ENCODE assay signal across 12 cellular contexts in the genomic region with DNA sequence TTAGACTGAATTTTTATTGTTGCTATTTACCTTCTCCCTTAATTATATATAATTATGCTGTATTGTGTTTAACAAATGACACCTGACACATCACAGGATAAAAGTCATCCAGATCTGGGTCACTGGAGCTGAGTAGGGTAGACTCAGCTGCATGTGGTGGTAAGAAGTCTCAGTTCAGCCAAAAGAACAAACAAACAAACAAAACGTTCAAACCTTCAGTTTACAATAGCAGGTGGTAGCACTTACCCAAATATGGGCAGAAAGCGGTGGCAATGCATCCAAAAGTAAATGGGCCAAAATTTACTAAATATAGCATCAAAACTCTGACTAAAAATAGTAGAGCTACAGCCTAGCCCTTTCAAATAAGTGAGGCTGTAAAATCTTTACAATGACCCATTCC. TPM values are rescaled to one million over a fixed set of nuclear protein-coding genes. Genes with fewer than 3 reads are reported as not detected.
DNase-seq lines count a peak whose midpoint lies in the region; ATAC-seq, FAIRE-seq and TF ChIP-seq lines count a peak whose summit lies in the region.
"Had no signal": no experiment of that assay in that cellular context is flagged by ENCODE, and none has a peak within 500 bp of the region (broad histone marks: within the 10 kb centered on the region; RNA-seq: fewer than 3 reads in every experiment).

No MANE protein-coding gene starts in this region.

- ATAC-seq in GM18909 (IDR thresholded peaks at IDR 0.05; ENCODE audit: poor library complexity, unreplicated experiment) (peak; percentile 30), GM21717 (IDR thresholded peaks at IDR 0.05; ENCODE audit: unreplicated experiment) (peak; percentile 29), HG03103 (IDR thresholded peaks at IDR 0.05; ENCODE audit: low read depth, unreplicated experiment) (peak; percentile 15), gastroesophageal sphincter (no peak)
- ATAC-seq: activated CD8-positive, alpha-beta memory T cell treated with anti-CD3 and anti-CD28 coated beads, Interleukin-2, amount 10 ng/mL, durations not matched to agents 7 days and 5 days had no signal

- H3K4me1 ChIP-seq in gastroesophageal sphincter (no peaks in the 10 kb centered on the region), small intestine (ENCODE audit: control insufficient read depth in 2 of 2, insufficient read depth in 1 of 2, low read depth in 1 of 2, low read length in 1 of 2) (no peaks in the 10 kb centered on the region)

- no peaks in the 10 kb centered on the region for H3K9me3 ChIP-seq in gastroesophageal sphincter
- H3K9me3 ChIP-seq in small intestine (ENCODE audit: control insufficient read depth, low read depth): no peaks in the 10 kb centered on the region

- no peaks in the 10 kb centered on the region for H3K27me3 ChIP-seq in gastroesophageal sphincter
- no peaks in the 10 kb centered on the region for H3K27me3 ChIP-seq in small intestine (ENCODE audit: control insufficient read depth in 2 of 2, insufficient read depth in 2 of 2, low read length in 2 of 2)

- 50 to 73% methylated on average over 2 of the region's 2 CpGs for WGBS in gastroesophageal sphincter (ENCODE audit: low coverage in 1 of 2), 2 donors
- 56 to 62% (median 60%) methylated on average over 2 of the region's 2 CpGs for WGBS in small intestine, 3 donors

- no peak for FAIRE-seq in small intestine (lab: Jason Lieb, UNC)

- H3K4me3 ChIP-seq in gastroesophageal sphincter (no peak overlapping the region), small intestine (ENCODE audit: low read depth in 1 of 2, low read length in 2 of 2) (no peak overlapping the region)
- H3K4me3 ChIP-seq: GM23248 had no signal

- H3K36me3 ChIP-seq in gastroesophageal sphincter (no peaks in the 10 kb centered on the region), small intestine (ENCODE audit: control insufficient read depth in 2 of 2, insufficient read depth in 2 of 2, low read length in 2 of 2) (no peaks in the 10 kb centered on the region)

- H3K27ac ChIP-seq in gastroesophageal sphincter (no peak overlapping the region), small intestine (ENCODE audit: low read depth in 1 of 2, low read length in 1 of 2) (no peak overlapping the region)
- H3K27ac ChIP-seq: GM23248 had no signal

- TF ChIP-seq POLR2A in gastroesophageal sphincter (IDR thresholded peaks at IDR 0.05): no peak

- no peak for TF ChIP-seq CTCF in gastroesophageal sphincter (IDR thresholded peaks at IDR 0.05)

- peak; percentile 84 for DNase-seq in NCI-H748 (lab: John Stamatoyannopoulos, UW; ENCODE audit: unreplicated experiment)
- DNase-seq in GM03348 (ENCODE audit: low spot score): no peak
- no peak for DNase-seq in kidney tubule cell (ENCODE audit: low spot score)
- DNase-seq in small intestine: no peak
- DNase-seq: activated CD8-positive, alpha-beta memory T cell treated with anti-CD3 and anti-CD28 coated beads, Interleukin-2, amount 10 ng/mL, durations not matched to agents 7 days and 5 days; GM23248; NCI-H2029 treated with DMSO at 0.1 percent for 48 hours; T-helper 9 cell had no signal

- TF ChIP-seq EP300 in gastroesophageal sphincter (IDR thresholded peaks at IDR 0.05): no peak

RNA-seq across cellular contexts. Expression of gene ZWINT, which starts 42.2 kb away (rescaled TPM):
- total RNA-seq in gastroesophageal sphincter: 1 to 10 TPM in 3 of 4 donors, not detected in 1; 1.2 to 2.9 (median 1.8) TPM
- polyA plus RNA-seq in small intestine: 10 to 100 TPM in 1 of 3 donors, 1 to 10 TPM in 2; 5.1 to 45.5 (median 6.9) TPM
